Comparison of ENCODE assay signal across 1 cellular context in genomic region chr22:45328822-45329535, GRCh38.
TF ChIP-seq lines count a peak whose summit lies in the region.

No MANE protein-coding gene starts in this region.

TF ChIP-seq in HCT116, 20 proteins besides CTCF, POLR2A, EP300 and RAD21:
- TF ChIP-seq EZH2 (IDR thresholded peaks at IDR 0.05) (no peak), FOSL1 (IDR thresholded peaks at IDR 0.05; ENCODE audit: low read depth) (no peak), CBX3 (IDR thresholded peaks at IDR 0.05; ENCODE audit: low read depth) (no peak), EZH2phosphoT487 (IDR thresholded peaks at IDR 0.05; ENCODE audit: borderline replicate concordance) (no peak), ELF1 (IDR thresholded peaks at IDR 0.05; ENCODE audit: borderline replicate concordance, low read depth) (no peak)
